ENCODE assay signal across 10 cellular contexts in the genomic region with DNA sequence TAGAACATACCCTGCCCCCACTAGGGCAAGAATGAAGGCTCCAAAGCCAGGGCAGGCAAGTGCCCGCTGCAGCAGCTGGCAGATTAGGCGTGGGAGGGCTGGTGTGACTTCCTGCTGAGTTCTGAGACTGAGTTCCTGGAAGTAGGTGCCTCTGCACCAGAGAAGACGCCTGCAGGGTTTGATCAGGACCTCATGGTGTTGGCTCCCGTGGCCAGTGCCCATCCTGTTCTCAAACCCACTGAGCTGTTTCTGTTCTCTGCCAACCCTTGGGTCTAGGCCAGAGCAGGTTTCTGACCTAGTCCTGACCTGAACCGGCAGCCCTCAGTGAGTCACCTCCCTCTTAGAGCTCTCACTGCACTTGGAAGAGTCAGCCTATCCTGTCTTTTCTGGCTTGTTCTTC.
DNase-seq lines count a peak whose midpoint lies in the region; ATAC-seq and TF ChIP-seq lines count a peak whose summit lies in the region.
"Had no signal": no experiment of that assay in that cellular context is flagged by ENCODE, and none has a peak within 500 bp of the region (broad histone marks: within the 10 kb centered on the region; RNA-seq: fewer than 3 reads in every experiment).

No MANE protein-coding gene starts in this region.

- no peaks in the 10 kb centered on the region for H3K9me3 ChIP-seq in naive thymus-derived CD4-positive, alpha-beta T cell (ENCODE audit: control insufficient read depth in 2 of 3, low read length in 3 of 3)
- H3K9me3 ChIP-seq: neutrophil, transverse colon had no signal

- H3K36me3 ChIP-seq in naive thymus-derived CD4-positive, alpha-beta T cell (ENCODE audit: control insufficient read depth in 2 of 3, insufficient read depth in 3 of 3, low read length in 3 of 3), result no peaks in the 10 kb centered on the region
- H3K36me3 ChIP-seq: neutrophil, transverse colon had no signal

- H3K4me3 ChIP-seq in naive thymus-derived CD4-positive, alpha-beta T cell (ENCODE audit: low read length), result no peak overlapping the region
- H3K4me3 ChIP-seq in foreskin fibroblast (ENCODE audit: low read depth in 1 of 2, low read length in 2 of 2), result no peak overlapping the region
- H3K4me3 ChIP-seq: transverse colon had no signal

- H3K27ac Mint-ChIP-seq in activated T-helper 1 cell treated with anti-CD3 and anti-CD28 coated beads, Interleukin-12 subunit alpha, Interleukin-12 subunit beta, Interleukin-2, Interleukin-4 antibody, amounts not matched to agents 30 ng/mL and 10 ng/mL and 1 ng/mL, durations not matched to agents 14 hours and 24 hours and 36 hours, result no peak overlapping the region
- H3K27ac Mint-ChIP-seq in naive thymus-derived CD4-positive, alpha-beta T cell, result no peak overlapping the region

- TF ChIP-seq CTCF in C4-2B (conservative IDR thresholded peaks at IDR 0.05), result no peak
- no peak for TF ChIP-seq CTCF in foreskin fibroblast (IDR thresholded peaks at IDR 0.05; ENCODE audit: low read depth, low read length)

- no peaks in the 10 kb centered on the region for H3K27me3 Mint-ChIP-seq in activated T-helper 1 cell treated with anti-CD3 and anti-CD28 coated beads, Interleukin-12 subunit alpha, Interleukin-12 subunit beta, Interleukin-2, Interleukin-4 antibody, amounts not matched to agents 30 ng/mL and 10 ng/mL and 1 ng/mL, durations not matched to agents 14 hours and 24 hours and 36 hours (ENCODE audit: insufficient read depth)
- H3K27me3 Mint-ChIP-seq in naive thymus-derived CD4-positive, alpha-beta T cell, result no peaks in the 10 kb centered on the region

- intact Hi-C loops in activated T-helper 1 cell treated with anti-CD3 and anti-CD28 coated beads, Interleukin-12 subunit alpha, Interleukin-12 subunit beta, Interleukin-2, Interleukin-4 antibody, amounts not matched to agents 30 ng/mL and 10 ng/mL and 1 ng/mL, durations not matched to agents 14 hours and 24 hours and 36 hours (cut with micrococcal nuclease), result loop anchor here (5.0 kb wide), 2 partner anchors 40 to 120 kb away; no protein-coding TSS in a partner anchor
- intact Hi-C loops in naive thymus-derived CD4-positive, alpha-beta T cell (cut with micrococcal nuclease), result no loop called here

- peaks cover 0 to 11% of the 10 kb centered on the region in 2 donors for H3K4me1 ChIP-seq in naive thymus-derived CD4-positive, alpha-beta T cell (ENCODE audit: control insufficient read depth in 2 of 2, insufficient read depth in 2 of 2, low read length in 2 of 2)
- H3K4me1 ChIP-seq: transverse colon had no signal

- peak overlapping the region; percentile 6; the same call in 1 of the 2 replicates for H3K27ac ChIP-seq in C4-2B
- no peak overlapping the region for H3K27ac ChIP-seq in naive thymus-derived CD4-positive, alpha-beta T cell (ENCODE audit: low read depth, low read length)
- H3K27ac ChIP-seq: neutrophil, transverse colon had no signal

- H3K9me3 Mint-ChIP-seq in activated T-helper 1 cell treated with anti-CD3 and anti-CD28 coated beads, Interleukin-12 subunit alpha, Interleukin-12 subunit beta, Interleukin-2, Interleukin-4 antibody, amounts not matched to agents 30 ng/mL and 10 ng/mL and 1 ng/mL, durations not matched to agents 14 hours and 24 hours and 36 hours, result no peaks in the 10 kb centered on the region
- peaks cover 0 to under 1% (median 0%) of the 10 kb centered on the region in 11 donors for H3K9me3 Mint-ChIP-seq in naive thymus-derived CD4-positive, alpha-beta T cell

- no peaks in the 10 kb centered on the region for H3K36me3 Mint-ChIP-seq in activated T-helper 1 cell treated with anti-CD3 and anti-CD28 coated beads, Interleukin-12 subunit alpha, Interleukin-12 subunit beta, Interleukin-2, Interleukin-4 antibody, amounts not matched to agents 30 ng/mL and 10 ng/mL and 1 ng/mL, durations not matched to agents 14 hours and 24 hours and 36 hours (ENCODE audit: low read depth)
- H3K36me3 Mint-ChIP-seq in naive thymus-derived CD4-positive, alpha-beta T cell, result no peaks in the 10 kb centered on the region

- no peak overlapping the region for H3K4me3 Mint-ChIP-seq in activated T-helper 1 cell treated with anti-CD3 and anti-CD28 coated beads, Interleukin-12 subunit alpha, Interleukin-12 subunit beta, Interleukin-2, Interleukin-4 antibody, amounts not matched to agents 30 ng/mL and 10 ng/mL and 1 ng/mL, durations not matched to agents 14 hours and 24 hours and 36 hours
- H3K4me3 Mint-ChIP-seq in naive thymus-derived CD4-positive, alpha-beta T cell, result peak overlapping the region in 6 of 10 donors; percentile 34 to 58 (median 53)

- POLR2A ChIA-PET in naive thymus-derived CD4-positive, alpha-beta T cell (lab: Charles Lee), result no interaction called here

- H3K27me3 ChIP-seq in naive thymus-derived CD4-positive, alpha-beta T cell (ENCODE audit: control insufficient read depth in 2 of 2, insufficient read depth in 2 of 2, low read length in 2 of 2), result no peaks in the 10 kb centered on the region
- H3K27me3 ChIP-seq: neutrophil, transverse colon had no signal

- peaks cover 25% of the 10 kb centered on the region for H3K4me1 Mint-ChIP-seq in activated T-helper 1 cell treated with anti-CD3 and anti-CD28 coated beads, Interleukin-12 subunit alpha, Interleukin-12 subunit beta, Interleukin-2, Interleukin-4 antibody, amounts not matched to agents 30 ng/mL and 10 ng/mL and 1 ng/mL, durations not matched to agents 14 hours and 24 hours and 36 hours (ENCODE audit: low read depth)
- peaks cover 6 to 34% (median 19%) of the 10 kb centered on the region in 7 donors for H3K4me1 Mint-ChIP-seq in naive thymus-derived CD4-positive, alpha-beta T cell

- CTCF ChIA-PET in naive thymus-derived CD4-positive, alpha-beta T cell (lab: Charles Lee), result interaction anchor here (0.8 kb wide), 1 partner anchor 1169 kb away, joined by 3 read pairs; no protein-coding TSS in a partner anchor

- DNase-seq in M059J (ENCODE audit: low read depth) (peak; percentile 10), foreskin fibroblast (no peak), NCI-H1417 (lab: John Stamatoyannopoulos, UW) (no peak), NCI-H1092 treated with DMSO at 0.1 percent for 48 hours (lab: John Stamatoyannopoulos, UW) (no peak), GM19240 (ENCODE audit: insufficient read length, low spot score) (no peak)
- DNase-seq in activated T-helper 1 cell treated with anti-CD3 and anti-CD28 coated beads, Interleukin-12 subunit alpha, Interleukin-12 subunit beta, Interleukin-2, Interleukin-4 antibody, amounts not matched to agents 30 ng/mL and 10 ng/mL and 1 ng/mL, durations not matched to agents 14 hours and 24 hours and 36 hours (ENCODE audit: low spot score), result peak; percentile 13
- DNase-seq in naive thymus-derived CD4-positive, alpha-beta T cell, result peak in 6 of 9 donors; percentile 1 to 20 (median 3)
- DNase-seq: transverse colon had no signal

- ATAC-seq in naive thymus-derived CD4-positive, alpha-beta T cell, result peak; percentile 40

Comparison
In these comparisons a context has a peak if more than half of its experiments do, and no peak if none do; other contexts are left out.
1. DNase-seq: peak in M059J (single experiment), activated T-helper 1 cell treated with anti-CD3 and anti-CD28 coated beads, Interleukin-12 subunit alpha, Interleukin-12 subunit beta, Interleukin-2, Interleukin-4 antibody, amounts not matched to agents 30 ng/mL and 10 ng/mL and 1 ng/mL, durations not matched to agents 14 hours and 24 hours and 36 hours (single experiment) and naive thymus-derived CD4-positive, alpha-beta T cell (6 of 9); none in foreskin fibroblast (0 of 2), NCI-H1417 (0 of 3), NCI-H1092 treated with DMSO at 0.1 percent for 48 hours (single experiment) and GM19240 (single experiment).